ENCODE assay signal across 18 cellular contexts in genomic region chr5:178377583-178378270, GRCh38.
"Had no signal": no experiment of that assay in that cellular context is flagged by ENCODE, and none has a peak within 500 bp of the region (broad histone marks: within the 10 kb centered on the region; RNA-seq: fewer than 3 reads in every experiment).

No MANE protein-coding gene starts in this region.

- H3K9me3 ChIP-seq: adrenal gland had no signal

- H3K27me3 ChIP-seq: adrenal gland had no signal

- H3K27me3 Mint-ChIP-seq: activated CD4-positive, alpha-beta memory T cell treated with anti-CD3 and anti-CD28 coated beads for 36 hours; activated CD4-positive, alpha-beta T cell treated with anti-CD3 and anti-CD28 coated beads, Interleukin-2, amount 10 ng/mL, durations not matched to agents 7 days and 5 days; activated naive CD8-positive, alpha-beta T cell treated with anti-CD3 and anti-CD28 coated beads, Interleukin-2, amount 10 ng/mL, durations not matched to agents 7 days and 5 days had no signal

- H3K4me1 Mint-ChIP-seq: activated CD4-positive, alpha-beta T cell treated with anti-CD3 and anti-CD28 coated beads, Interleukin-2, amount 10 ng/mL, durations not matched to agents 7 days and 5 days; activated naive CD8-positive, alpha-beta T cell treated with anti-CD3 and anti-CD28 coated beads, Interleukin-2, amount 10 ng/mL, durations not matched to agents 7 days and 5 days had no signal

- H3K4me3 Mint-ChIP-seq: activated CD4-positive, alpha-beta memory T cell treated with anti-CD3 and anti-CD28 coated beads for 36 hours; activated CD4-positive, alpha-beta T cell treated with anti-CD3 and anti-CD28 coated beads, Interleukin-2, amount 10 ng/mL, durations not matched to agents 7 days and 5 days; activated naive CD8-positive, alpha-beta T cell treated with anti-CD3 and anti-CD28 coated beads, Interleukin-2, amount 10 ng/mL, durations not matched to agents 7 days and 5 days; T-helper 17 cell had no signal

- H3K27ac Mint-ChIP-seq: activated CD4-positive, alpha-beta memory T cell treated with anti-CD3 and anti-CD28 coated beads for 36 hours; activated CD4-positive, alpha-beta T cell treated with anti-CD3 and anti-CD28 coated beads, Interleukin-2, amount 10 ng/mL, durations not matched to agents 7 days and 5 days; activated naive CD8-positive, alpha-beta T cell treated with anti-CD3 and anti-CD28 coated beads, Interleukin-2, amount 10 ng/mL, durations not matched to agents 7 days and 5 days; T-helper 17 cell had no signal

- H3K4me3 ChIP-seq: adrenal gland, PC-9 had no signal

- H3K36me3 ChIP-seq: adrenal gland had no signal

- H3K4me1 ChIP-seq: adrenal gland had no signal

- DNase-seq: activated CD4-positive, alpha-beta memory T cell treated with anti-CD3 and anti-CD28 coated beads for 36 hours; activated CD4-positive, alpha-beta T cell treated with anti-CD3 and anti-CD28 coated beads, Interleukin-2, amount 10 ng/mL, durations not matched to agents 7 days and 5 days; activated CD4-positive, CD25-positive, alpha-beta regulatory T cell; activated naive CD4-positive, alpha-beta T cell treated with anti-CD3 and anti-CD28 coated beads, Interleukin-2, amount 50 U/mL, for 16 hours; activated naive CD8-positive, alpha-beta T cell treated with anti-CD3 and anti-CD28 coated beads, Interleukin-2, amount 10 ng/mL, durations not matched to agents 7 days and 5 days; adrenal gland; anterior cingulate cortex; KBM-7; NCI-H1048; NCI-H146; NCI-H187 treated with DMSO at 0.1 percent for 48 hours; NCI-H2081 treated with DMSO at 0.1 percent for 48 hours; NCI-H446; NCI-H524; PC-9; SIG-M5; T-helper 17 cell; T-helper 9 cell had no signal

- H3K9me3 Mint-ChIP-seq: activated CD4-positive, alpha-beta memory T cell treated with anti-CD3 and anti-CD28 coated beads for 36 hours; activated CD4-positive, alpha-beta T cell treated with anti-CD3 and anti-CD28 coated beads, Interleukin-2, amount 10 ng/mL, durations not matched to agents 7 days and 5 days; activated naive CD8-positive, alpha-beta T cell treated with anti-CD3 and anti-CD28 coated beads, Interleukin-2, amount 10 ng/mL, durations not matched to agents 7 days and 5 days had no signal

- H3K36me3 Mint-ChIP-seq: activated CD4-positive, alpha-beta memory T cell treated with anti-CD3 and anti-CD28 coated beads for 36 hours; activated naive CD8-positive, alpha-beta T cell treated with anti-CD3 and anti-CD28 coated beads, Interleukin-2, amount 10 ng/mL, durations not matched to agents 7 days and 5 days had no signal

- H3K27ac ChIP-seq: adrenal gland, PC-9 had no signal

- ATAC-seq: T-helper 17 cell had no signal
